In the genomic region with DNA sequence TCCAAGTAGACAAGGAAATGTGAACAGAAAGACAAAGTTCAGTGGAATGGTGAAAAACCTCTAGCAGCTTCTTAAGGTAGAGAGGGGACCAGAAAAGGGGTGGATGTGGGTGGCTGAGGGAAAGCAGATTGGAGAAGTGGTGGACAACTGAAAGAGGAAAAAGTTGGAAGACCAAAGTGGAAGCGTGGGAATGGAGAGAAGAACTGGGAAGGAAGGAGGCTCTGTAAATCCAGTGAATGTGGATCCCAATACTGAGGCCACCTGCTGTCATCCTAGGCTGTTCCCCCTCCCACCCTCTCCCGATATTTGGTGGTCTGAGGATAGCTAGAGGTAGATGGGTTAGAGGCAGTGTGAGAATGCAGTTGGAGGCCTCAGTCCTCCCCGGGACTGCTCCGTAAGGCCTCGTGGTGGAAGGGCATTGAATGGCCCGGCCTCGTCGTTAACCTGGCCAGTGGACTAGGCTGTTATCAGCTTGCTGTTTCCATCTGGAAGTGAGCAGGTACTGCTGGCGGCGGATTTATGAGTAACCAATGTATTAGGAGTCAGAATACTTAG, we compare ENCODE assay signal across 8 cellular contexts. TPM values are rescaled to one million over a fixed set of nuclear protein-coding genes. Genes with fewer than 3 reads are reported as not detected.
DNase-seq lines count a peak whose midpoint lies in the region; ATAC-seq and TF ChIP-seq lines count a peak whose summit lies in the region.

No MANE protein-coding gene starts in this region.

- no peak for TF ChIP-seq CTCF in SU-DHL-6 (IDR thresholded peaks at IDR 0.05; ENCODE audit: insufficient read depth, low read length, poor library complexity, severe bottlenecking)
- no peak for TF ChIP-seq CTCF in esophagus squamous epithelium (IDR thresholded peaks at IDR 0.05)

- H3K27ac ChIP-seq in SU-DHL-6 (ENCODE audit: low read depth, low read length) = peak overlapping the region; percentile 8; the same call in 1 of the 2 replicates
- H3K27ac ChIP-seq in esophagus squamous epithelium = peak overlapping the region; percentile 91 to 98 (median 95)

- H2AFZ ChIP-seq in SU-DHL-6 (ENCODE audit: low read depth, low read length, severe bottlenecking) = peak overlapping the region; percentile 98
- peak overlapping the region; percentile 77 for H2AFZ ChIP-seq in neuron (ENCODE audit: low read depth, low read length)

- H3K9me2 ChIP-seq in SU-DHL-6 (replicated peaks; ENCODE audit: insufficient read depth, low read length) = no peaks in the 10 kb centered on the region

- H3K4me2 ChIP-seq in SU-DHL-6 (ENCODE audit: low read depth, low read length, poor library complexity, severe bottlenecking) = peak overlapping the region; percentile 84

- no peak for ATAC-seq in HG02571 (IDR thresholded peaks at IDR 0.05; ENCODE audit: unreplicated experiment)
- no peak for ATAC-seq in GM21381 (IDR thresholded peaks at IDR 0.05; ENCODE audit: unreplicated experiment)

- H3K36me3 Mint-ChIP-seq in T-helper 2 cell treated with Interferon-gamma antibody and Interleukin-4, amounts not matched to agents 5 μg/mL and 100 μg/mL, for 36 hours (ENCODE audit: low read depth) = no peaks in the 10 kb centered on the region

- H3K27me3 Mint-ChIP-seq in T-helper 2 cell treated with Interferon-gamma antibody and Interleukin-4, amounts not matched to agents 5 μg/mL and 100 μg/mL, for 36 hours (ENCODE audit: low read depth) = no peaks in the 10 kb centered on the region

- no peaks in the 10 kb centered on the region for H4K20me1 ChIP-seq in SU-DHL-6 (ENCODE audit: low read depth, low read length)

- no peaks in the 10 kb centered on the region for H3K9me3 ChIP-seq in SU-DHL-6 (ENCODE audit: insufficient read depth, low read length)
- no peaks in the 10 kb centered on the region for H3K9me3 ChIP-seq in esophagus squamous epithelium
- no peaks in the 10 kb centered on the region for H3K9me3 ChIP-seq in neuron (ENCODE audit: low read length)

- DNase-seq in T-helper 2 cell treated with Interferon-gamma antibody and Interleukin-4, amounts not matched to agents 5 μg/mL and 100 μg/mL, for 36 hours (ENCODE audit: low spot score) = no peak
- DNase-seq in T-helper 2 cell = no peak
- DNase-seq in esophagus squamous epithelium (lab: John Stamatoyannopoulos, UW) = no peak
- no peak for DNase-seq in NCI-H345 (lab: John Stamatoyannopoulos, UW)

- TF ChIP-seq POLR2A in esophagus squamous epithelium (IDR thresholded peaks at IDR 0.05) = no peak

- WGBS in esophagus squamous epithelium, 2 donors = 65 to 66% methylated on average over 10 of the region's 10 CpGs

- H3K9ac ChIP-seq in SU-DHL-6 (ENCODE audit: low read length) = peak overlapping the region; percentile 66

- peaks cover 8 to 30% (median 10%) of the 10 kb centered on the region in 3 donors for H3K4me1 ChIP-seq in esophagus squamous epithelium
- peaks cover 17% of the 10 kb centered on the region for H3K4me1 ChIP-seq in neuron (ENCODE audit: insufficient read depth, low read length)

- H3K4me3 ChIP-seq in SU-DHL-6 (ENCODE audit: insufficient read depth, low read length, poor library complexity, severe bottlenecking) (peak overlapping the region; percentile 69), esophagus squamous epithelium (peak overlapping the region; percentile 74 to 98 (median 92)), neuron (ENCODE audit: low read length) (peak overlapping the region; percentile 73)

- H3K9me3 Mint-ChIP-seq in T-helper 2 cell treated with Interferon-gamma antibody and Interleukin-4, amounts not matched to agents 5 μg/mL and 100 μg/mL, for 36 hours = no peaks in the 10 kb centered on the region

- H3K36me3 ChIP-seq in SU-DHL-6 (ENCODE audit: low read length) (no peaks in the 10 kb centered on the region), esophagus squamous epithelium (no peaks in the 10 kb centered on the region), neuron (ENCODE audit: insufficient read depth, low read length) (peaks cover 3% of the 10 kb centered on the region)

- peaks cover 25% of the 10 kb centered on the region for H3F3A ChIP-seq in SU-DHL-6 (ENCODE audit: insufficient read depth)

- peak overlapping the region; percentile 85 for H3K27ac Mint-ChIP-seq in T-helper 2 cell treated with Interferon-gamma antibody and Interleukin-4, amounts not matched to agents 5 μg/mL and 100 μg/mL, for 36 hours

- peak overlapping the region; percentile 80 for H3K4me3 Mint-ChIP-seq in T-helper 2 cell treated with Interferon-gamma antibody and Interleukin-4, amounts not matched to agents 5 μg/mL and 100 μg/mL, for 36 hours

- intact Hi-C loops in esophagus squamous epithelium (cut with DNase I) = no loop called here

- H3K27me3 ChIP-seq in SU-DHL-6 (ENCODE audit: low read length) (no peaks in the 10 kb centered on the region), esophagus squamous epithelium (no peaks in the 10 kb centered on the region), neuron (ENCODE audit: insufficient read depth, low read length) (no peaks in the 10 kb centered on the region)

- H3K4me1 Mint-ChIP-seq in T-helper 2 cell treated with Interferon-gamma antibody and Interleukin-4, amounts not matched to agents 5 μg/mL and 100 μg/mL, for 36 hours (ENCODE audit: low read depth) = peaks cover 15% of the 10 kb centered on the region

- H3K79me2 ChIP-seq in SU-DHL-6 (ENCODE audit: insufficient read depth, low read length) = no peaks in the 10 kb centered on the region

RNA-seq across cellular contexts. Expression of gene POU6F1, which starts 0.8 kb away (rescaled TPM):
- total RNA-seq in esophagus squamous epithelium = 1 to 10 TPM in 2 of 4 donors, under 1 TPM in 2; 0.42 to 5.9 (median 1.7) TPM

RNA-seq across cellular contexts. Expression of gene DAZAP2, which starts 19.9 kb away (rescaled TPM):
- total RNA-seq in esophagus squamous epithelium = 100 to 1,000 TPM; 156 to 261 (median 188) TPM

RNA-seq across cellular contexts. Expression of gene TFCP2, which starts 45.7 kb away (rescaled TPM):
- total RNA-seq in esophagus squamous epithelium = 10 to 100 TPM; 10.8 to 12.0 (median 11.7) TPM

RNA-seq across cellular contexts. Expression of gene SMAGP, which starts 51.5 kb away (rescaled TPM):
- total RNA-seq in esophagus squamous epithelium = 100 to 1,000 TPM in 3 of 4 donors, 10 to 100 TPM in 1; 97.8 to 169 (median 124) TPM
